1 cellular context compared by ENCODE assay signal in the genomic region with DNA sequence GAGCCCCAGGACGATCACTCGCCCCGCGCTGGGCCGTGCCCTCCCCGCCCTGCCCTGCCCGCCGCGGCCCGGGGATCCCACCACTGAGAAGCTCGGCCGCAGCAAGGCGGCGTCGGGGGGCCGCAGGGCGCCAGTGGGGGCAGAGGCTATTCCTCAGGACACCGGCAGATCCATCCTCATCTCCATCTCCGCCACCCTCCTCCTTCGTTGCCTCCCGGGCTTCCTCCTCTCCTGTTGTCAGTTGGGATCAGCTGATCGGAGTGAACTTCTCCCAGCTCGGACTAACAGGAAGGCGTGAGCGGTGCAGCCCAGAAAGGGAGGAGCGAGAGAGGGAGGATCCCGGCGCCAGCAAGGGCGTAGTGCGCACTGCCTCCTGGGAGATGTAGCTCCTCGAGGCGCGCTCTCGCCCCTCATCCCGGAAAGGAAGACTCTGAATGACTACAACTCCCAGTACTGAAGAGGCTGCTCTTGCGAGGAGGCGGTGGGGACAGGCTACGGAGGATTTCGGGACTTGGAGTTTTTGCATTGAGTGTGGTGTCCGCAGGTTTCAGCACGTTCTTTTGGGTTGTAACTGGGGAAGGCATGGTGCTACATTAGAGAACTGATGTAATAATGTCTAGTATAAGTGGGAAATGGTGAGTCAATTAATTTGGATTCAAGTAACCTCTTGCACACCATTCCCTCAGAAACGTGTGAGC.
TF ChIP-seq lines count a peak whose summit lies in the region.

A gene with protein sequence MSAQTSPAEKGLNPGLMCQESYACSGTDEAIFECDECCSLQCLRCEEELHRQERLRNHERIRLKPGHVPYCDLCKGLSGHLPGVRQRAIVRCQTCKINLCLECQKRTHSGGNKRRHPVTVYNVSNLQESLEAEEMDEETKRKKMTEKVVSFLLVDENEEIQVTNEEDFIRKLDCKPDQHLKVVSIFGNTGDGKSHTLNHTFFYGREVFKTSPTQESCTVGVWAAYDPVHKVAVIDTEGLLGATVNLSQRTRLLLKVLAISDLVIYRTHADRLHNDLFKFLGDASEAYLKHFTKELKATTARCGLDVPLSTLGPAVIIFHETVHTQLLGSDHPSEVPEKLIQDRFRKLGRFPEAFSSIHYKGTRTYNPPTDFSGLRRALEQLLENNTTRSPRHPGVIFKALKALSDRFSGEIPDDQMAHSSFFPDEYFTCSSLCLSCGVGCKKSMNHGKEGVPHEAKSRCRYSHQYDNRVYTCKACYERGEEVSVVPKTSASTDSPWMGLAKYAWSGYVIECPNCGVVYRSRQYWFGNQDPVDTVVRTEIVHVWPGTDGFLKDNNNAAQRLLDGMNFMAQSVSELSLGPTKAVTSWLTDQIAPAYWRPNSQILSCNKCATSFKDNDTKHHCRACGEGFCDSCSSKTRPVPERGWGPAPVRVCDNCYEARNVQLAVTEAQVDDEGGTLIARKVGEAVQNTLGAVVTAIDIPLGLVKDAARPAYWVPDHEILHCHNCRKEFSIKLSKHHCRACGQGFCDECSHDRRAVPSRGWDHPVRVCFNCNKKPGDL (minus strand): TSS at position 262 of the 698 bp plus-strand sequence. CDS start 2,598 bp downstream, outside the sequence.

TF ChIP-seq in HepG2, 621 proteins besides CTCF, POLR2A, EP300 and RAD21 (continued from another document and continues in another):
- TF ChIP-seq, protein P1, sequence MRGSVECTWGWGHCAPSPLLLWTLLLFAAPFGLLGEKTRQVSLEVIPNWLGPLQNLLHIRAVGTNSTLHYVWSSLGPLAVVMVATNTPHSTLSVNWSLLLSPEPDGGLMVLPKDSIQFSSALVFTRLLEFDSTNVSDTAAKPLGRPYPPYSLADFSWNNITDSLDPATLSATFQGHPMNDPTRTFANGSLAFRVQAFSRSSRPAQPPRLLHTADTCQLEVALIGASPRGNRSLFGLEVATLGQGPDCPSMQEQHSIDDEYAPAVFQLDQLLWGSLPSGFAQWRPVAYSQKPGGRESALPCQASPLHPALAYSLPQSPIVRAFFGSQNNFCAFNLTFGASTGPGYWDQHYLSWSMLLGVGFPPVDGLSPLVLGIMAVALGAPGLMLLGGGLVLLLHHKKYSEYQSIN (CRISPR knock-in tag; IDR thresholded peaks at IDR 0.05; ENCODE audit: borderline replicate concordance): no peak
- TF ChIP-seq ZNF256 (CRISPR knock-in tag; conservative IDR thresholded peaks at IDR 0.05) (no peak), NR2F1 (CRISPR knock-in tag; IDR thresholded peaks at IDR 0.05) (no peak), ONECUT2 (CRISPR knock-in tag; IDR thresholded peaks at IDR 0.05) (no peak), NFIB (CRISPR knock-in tag; IDR thresholded peaks at IDR 0.05; ENCODE audit: borderline replicate concordance) (no peak), ZNF556 (CRISPR knock-in tag; IDR thresholded peaks at IDR 0.05; ENCODE audit: borderline replicate concordance) (no peak), NCOA1 (CRISPR knock-in tag; IDR thresholded peaks at IDR 0.05) (no peak), JARID2 (CRISPR knock-in tag; IDR thresholded peaks at IDR 0.05; ENCODE audit: insufficient replicate concordance) (no peak), PAWR (CRISPR knock-in tag; IDR thresholded peaks at IDR 0.05; ENCODE audit: borderline replicate concordance) (no peak), TSC22D2 (CRISPR knock-in tag; IDR thresholded peaks at IDR 0.05; ENCODE audit: borderline replicate concordance) (no peak), ZBTB21 (CRISPR knock-in tag; IDR thresholded peaks at IDR 0.05) (no peak), ZNF468 (CRISPR knock-in tag; IDR thresholded peaks at IDR 0.05) (no peak), MIXL1 (CRISPR knock-in tag; IDR thresholded peaks at IDR 0.05) (0 out of 2 replicates have a peak, but pooled peaks have one; percentile 38), ZNF326 (CRISPR knock-in tag; IDR thresholded peaks at IDR 0.05; ENCODE audit: borderline replicate concordance) (no peak), FOXJ3 (CRISPR knock-in tag; IDR thresholded peaks at IDR 0.05; ENCODE audit: borderline replicate concordance) (no peak), SNAI1 (CRISPR knock-in tag; IDR thresholded peaks at IDR 0.05; ENCODE audit: borderline replicate concordance) (no peak), MIER2 (CRISPR knock-in tag; IDR thresholded peaks at IDR 0.05) (no peak), SYNCRIP (IDR thresholded peaks at IDR 0.05; ENCODE audit: insufficient read depth, low read depth, low read length) (no peak), CCDC6 (CRISPR knock-in tag; IDR thresholded peaks at IDR 0.05) (no peak), ZNF7 (CRISPR knock-in tag; IDR thresholded peaks at IDR 0.05) (no peak), ELF3 (CRISPR knock-in tag; IDR thresholded peaks at IDR 0.05) (peak; percentile 83), ZNF136 (CRISPR knock-in tag; IDR thresholded peaks at IDR 0.05; ENCODE audit: low read depth) (no peak), TEAD2 (CRISPR knock-in tag; IDR thresholded peaks at IDR 0.05) (no peak), ZNF33A (CRISPR knock-in tag; IDR thresholded peaks at IDR 0.05; ENCODE audit: borderline replicate concordance) (no peak), SMARCE1 (IDR thresholded peaks at IDR 0.05; ENCODE audit: borderline replicate concordance) (no peak), FOXO1 (CRISPR knock-in tag; IDR thresholded peaks at IDR 0.05) (no peak), NFYB (CRISPR knock-in tag; IDR thresholded peaks at IDR 0.05) (0 out of 2 replicates have a peak, but pooled peaks have one; percentile 38), TEAD3 (CRISPR knock-in tag; optimal IDR thresholded peaks at IDR 0.05; ENCODE audit: borderline replicate concordance) (peak; percentile 53), HOXA9 (CRISPR knock-in tag; IDR thresholded peaks at IDR 0.05; ENCODE audit: borderline replicate concordance) (no peak), ATAD3A (CRISPR knock-in tag; IDR thresholded peaks at IDR 0.05) (no peak), ERF (CRISPR knock-in tag; IDR thresholded peaks at IDR 0.05) (peak; percentile 73), HCFC1 (IDR thresholded peaks at IDR 0.05; ENCODE audit: low read depth, low read length) (peak; percentile 97)
- TF ChIP-seq, protein P2, sequence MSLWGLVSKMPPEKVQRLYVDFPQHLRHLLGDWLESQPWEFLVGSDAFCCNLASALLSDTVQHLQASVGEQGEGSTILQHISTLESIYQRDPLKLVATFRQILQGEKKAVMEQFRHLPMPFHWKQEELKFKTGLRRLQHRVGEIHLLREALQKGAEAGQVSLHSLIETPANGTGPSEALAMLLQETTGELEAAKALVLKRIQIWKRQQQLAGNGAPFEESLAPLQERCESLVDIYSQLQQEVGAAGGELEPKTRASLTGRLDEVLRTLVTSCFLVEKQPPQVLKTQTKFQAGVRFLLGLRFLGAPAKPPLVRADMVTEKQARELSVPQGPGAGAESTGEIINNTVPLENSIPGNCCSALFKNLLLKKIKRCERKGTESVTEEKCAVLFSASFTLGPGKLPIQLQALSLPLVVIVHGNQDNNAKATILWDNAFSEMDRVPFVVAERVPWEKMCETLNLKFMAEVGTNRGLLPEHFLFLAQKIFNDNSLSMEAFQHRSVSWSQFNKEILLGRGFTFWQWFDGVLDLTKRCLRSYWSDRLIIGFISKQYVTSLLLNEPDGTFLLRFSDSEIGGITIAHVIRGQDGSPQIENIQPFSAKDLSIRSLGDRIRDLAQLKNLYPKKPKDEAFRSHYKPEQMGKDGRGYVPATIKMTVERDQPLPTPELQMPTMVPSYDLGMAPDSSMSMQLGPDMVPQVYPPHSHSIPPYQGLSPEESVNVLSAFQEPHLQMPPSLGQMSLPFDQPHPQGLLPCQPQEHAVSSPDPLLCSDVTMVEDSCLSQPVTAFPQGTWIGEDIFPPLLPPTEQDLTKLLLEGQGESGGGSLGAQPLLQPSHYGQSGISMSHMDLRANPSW (CRISPR knock-in tag; IDR thresholded peaks at IDR 0.05; ENCODE audit: borderline replicate concordance): no peak
- TF ChIP-seq, protein P3, sequence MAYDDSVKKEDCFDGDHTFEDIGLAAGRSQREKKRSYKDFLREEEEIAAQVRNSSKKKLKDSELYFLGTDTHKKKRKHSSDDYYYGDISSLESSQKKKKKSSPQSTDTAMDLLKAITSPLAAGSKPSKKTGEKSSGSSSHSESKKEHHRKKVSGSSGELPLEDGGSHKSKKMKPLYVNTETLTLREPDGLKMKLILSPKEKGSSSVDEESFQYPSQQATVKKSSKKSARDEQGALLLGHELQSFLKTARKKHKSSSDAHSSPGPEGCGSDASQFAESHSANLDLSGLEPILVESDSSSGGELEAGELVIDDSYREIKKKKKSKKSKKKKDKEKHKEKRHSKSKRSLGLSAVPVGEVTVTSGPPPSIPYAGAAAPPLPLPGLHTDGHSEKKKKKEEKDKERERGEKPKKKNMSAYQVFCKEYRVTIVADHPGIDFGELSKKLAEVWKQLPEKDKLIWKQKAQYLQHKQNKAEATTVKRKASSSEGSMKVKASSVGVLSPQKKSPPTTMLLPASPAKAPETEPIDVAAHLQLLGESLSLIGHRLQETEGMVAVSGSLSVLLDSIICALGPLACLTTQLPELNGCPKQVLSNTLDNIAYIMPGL (CRISPR knock-in tag; IDR thresholded peaks at IDR 0.05; ENCODE audit: borderline replicate concordance in 1 of 2, low read depth in 1 of 2): peak; percentile 53 to 54; a peak in 3 of 4 replicates
- TF ChIP-seq, protein P4, sequence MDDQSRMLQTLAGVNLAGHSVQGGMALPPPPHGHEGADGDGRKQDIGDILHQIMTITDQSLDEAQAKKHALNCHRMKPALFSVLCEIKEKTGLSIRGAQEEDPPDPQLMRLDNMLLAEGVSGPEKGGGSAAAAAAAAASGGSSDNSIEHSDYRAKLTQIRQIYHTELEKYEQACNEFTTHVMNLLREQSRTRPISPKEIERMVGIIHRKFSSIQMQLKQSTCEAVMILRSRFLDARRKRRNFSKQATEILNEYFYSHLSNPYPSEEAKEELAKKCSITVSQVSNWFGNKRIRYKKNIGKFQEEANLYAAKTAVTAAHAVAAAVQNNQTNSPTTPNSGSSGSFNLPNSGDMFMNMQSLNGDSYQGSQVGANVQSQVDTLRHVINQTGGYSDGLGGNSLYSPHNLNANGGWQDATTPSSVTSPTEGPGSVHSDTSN (CRISPR knock-in tag; IDR thresholded peaks at IDR 0.05; ENCODE audit: borderline replicate concordance): no peak
- TF ChIP-seq, protein P5, sequence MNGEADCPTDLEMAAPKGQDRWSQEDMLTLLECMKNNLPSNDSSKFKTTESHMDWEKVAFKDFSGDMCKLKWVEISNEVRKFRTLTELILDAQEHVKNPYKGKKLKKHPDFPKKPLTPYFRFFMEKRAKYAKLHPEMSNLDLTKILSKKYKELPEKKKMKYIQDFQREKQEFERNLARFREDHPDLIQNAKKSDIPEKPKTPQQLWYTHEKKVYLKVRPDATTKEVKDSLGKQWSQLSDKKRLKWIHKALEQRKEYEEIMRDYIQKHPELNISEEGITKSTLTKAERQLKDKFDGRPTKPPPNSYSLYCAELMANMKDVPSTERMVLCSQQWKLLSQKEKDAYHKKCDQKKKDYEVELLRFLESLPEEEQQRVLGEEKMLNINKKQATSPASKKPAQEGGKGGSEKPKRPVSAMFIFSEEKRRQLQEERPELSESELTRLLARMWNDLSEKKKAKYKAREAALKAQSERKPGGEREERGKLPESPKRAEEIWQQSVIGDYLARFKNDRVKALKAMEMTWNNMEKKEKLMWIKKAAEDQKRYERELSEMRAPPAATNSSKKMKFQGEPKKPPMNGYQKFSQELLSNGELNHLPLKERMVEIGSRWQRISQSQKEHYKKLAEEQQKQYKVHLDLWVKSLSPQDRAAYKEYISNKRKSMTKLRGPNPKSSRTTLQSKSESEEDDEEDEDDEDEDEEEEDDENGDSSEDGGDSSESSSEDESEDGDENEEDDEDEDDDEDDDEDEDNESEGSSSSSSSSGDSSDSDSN (CRISPR knock-in tag; IDR thresholded peaks at IDR 0.05): no peak; the same call in 1 of the 2 replicates
- TF ChIP-seq, protein P6, sequence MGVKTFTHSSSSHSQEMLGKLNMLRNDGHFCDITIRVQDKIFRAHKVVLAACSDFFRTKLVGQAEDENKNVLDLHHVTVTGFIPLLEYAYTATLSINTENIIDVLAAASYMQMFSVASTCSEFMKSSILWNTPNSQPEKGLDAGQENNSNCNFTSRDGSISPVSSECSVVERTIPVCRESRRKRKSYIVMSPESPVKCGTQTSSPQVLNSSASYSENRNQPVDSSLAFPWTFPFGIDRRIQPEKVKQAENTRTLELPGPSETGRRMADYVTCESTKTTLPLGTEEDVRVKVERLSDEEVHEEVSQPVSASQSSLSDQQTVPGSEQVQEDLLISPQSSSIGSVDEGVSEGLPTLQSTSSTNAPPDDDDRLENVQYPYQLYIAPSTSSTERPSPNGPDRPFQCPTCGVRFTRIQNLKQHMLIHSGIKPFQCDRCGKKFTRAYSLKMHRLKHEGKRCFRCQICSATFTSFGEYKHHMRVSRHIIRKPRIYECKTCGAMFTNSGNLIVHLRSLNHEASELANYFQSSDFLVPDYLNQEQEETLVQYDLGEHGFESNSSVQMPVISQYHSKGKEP (CRISPR knock-in tag; IDR thresholded peaks at IDR 0.05): no peak
- TF ChIP-seq, protein P7, sequence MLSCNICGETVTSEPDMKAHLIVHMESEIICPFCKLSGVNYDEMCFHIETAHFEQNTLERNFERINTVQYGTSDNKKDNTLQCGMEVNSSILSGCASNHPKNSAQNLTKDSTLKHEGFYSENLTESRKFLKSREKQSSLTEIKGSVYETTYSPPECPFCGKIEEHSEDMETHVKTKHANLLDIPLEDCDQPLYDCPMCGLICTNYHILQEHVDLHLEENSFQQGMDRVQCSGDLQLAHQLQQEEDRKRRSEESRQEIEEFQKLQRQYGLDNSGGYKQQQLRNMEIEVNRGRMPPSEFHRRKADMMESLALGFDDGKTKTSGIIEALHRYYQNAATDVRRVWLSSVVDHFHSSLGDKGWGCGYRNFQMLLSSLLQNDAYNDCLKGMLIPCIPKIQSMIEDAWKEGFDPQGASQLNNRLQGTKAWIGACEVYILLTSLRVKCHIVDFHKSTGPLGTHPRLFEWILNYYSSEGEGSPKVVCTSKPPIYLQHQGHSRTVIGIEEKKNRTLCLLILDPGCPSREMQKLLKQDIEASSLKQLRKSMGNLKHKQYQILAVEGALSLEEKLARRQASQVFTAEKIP (CRISPR knock-in tag; IDR thresholded peaks at IDR 0.05; ENCODE audit: borderline replicate concordance): no peak
- TF ChIP-seq, protein P8, sequence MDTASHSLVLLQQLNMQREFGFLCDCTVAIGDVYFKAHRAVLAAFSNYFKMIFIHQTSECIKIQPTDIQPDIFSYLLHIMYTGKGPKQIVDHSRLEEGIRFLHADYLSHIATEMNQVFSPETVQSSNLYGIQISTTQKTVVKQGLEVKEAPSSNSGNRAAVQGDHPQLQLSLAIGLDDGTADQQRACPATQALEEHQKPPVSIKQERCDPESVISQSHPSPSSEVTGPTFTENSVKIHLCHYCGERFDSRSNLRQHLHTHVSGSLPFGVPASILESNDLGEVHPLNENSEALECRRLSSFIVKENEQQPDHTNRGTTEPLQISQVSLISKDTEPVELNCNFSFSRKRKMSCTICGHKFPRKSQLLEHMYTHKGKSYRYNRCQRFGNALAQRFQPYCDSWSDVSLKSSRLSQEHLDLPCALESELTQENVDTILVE (CRISPR knock-in tag; IDR thresholded peaks at IDR 0.05): peak; percentile 63
